In genomic region chr20:64129146-64129782, GRCh38 we compare ENCODE assay signal across 1 cellular context.
TF ChIP-seq lines count a peak whose summit lies in the region.

No MANE protein-coding gene starts in this region.

TF ChIP-seq in GM23338, 12 proteins besides CTCF, POLR2A, EP300 and RAD21:
- TF ChIP-seq STAT1 (IDR thresholded peaks at IDR 0.05; ENCODE audit: unreplicated experiment) (no peak), ZNF114 (CRISPR knock-in tag; IDR thresholded peaks at IDR 0.05) (no peak), NANOG (IDR thresholded peaks at IDR 0.05; ENCODE audit: borderline replicate concordance) (no peak), POLR2AphosphoS5 (IDR thresholded peaks at IDR 0.05; ENCODE audit: low read depth) (no peak), ETS1 (IDR thresholded peaks at IDR 0.05) (no peak), ZNF462 (CRISPR knock-in tag; IDR thresholded peaks at IDR 0.05) (no peak), JUNB (IDR thresholded peaks at IDR 0.05; ENCODE audit: unreplicated experiment) (no peak), REST (IDR thresholded peaks at IDR 0.05; ENCODE audit: unreplicated experiment) (no peak), ZNF331 (CRISPR knock-in tag; IDR thresholded peaks at IDR 0.05; ENCODE audit: low read depth) (no peak)
